Comparison of ENCODE assay signal across 16 cellular contexts in the genomic region with DNA sequence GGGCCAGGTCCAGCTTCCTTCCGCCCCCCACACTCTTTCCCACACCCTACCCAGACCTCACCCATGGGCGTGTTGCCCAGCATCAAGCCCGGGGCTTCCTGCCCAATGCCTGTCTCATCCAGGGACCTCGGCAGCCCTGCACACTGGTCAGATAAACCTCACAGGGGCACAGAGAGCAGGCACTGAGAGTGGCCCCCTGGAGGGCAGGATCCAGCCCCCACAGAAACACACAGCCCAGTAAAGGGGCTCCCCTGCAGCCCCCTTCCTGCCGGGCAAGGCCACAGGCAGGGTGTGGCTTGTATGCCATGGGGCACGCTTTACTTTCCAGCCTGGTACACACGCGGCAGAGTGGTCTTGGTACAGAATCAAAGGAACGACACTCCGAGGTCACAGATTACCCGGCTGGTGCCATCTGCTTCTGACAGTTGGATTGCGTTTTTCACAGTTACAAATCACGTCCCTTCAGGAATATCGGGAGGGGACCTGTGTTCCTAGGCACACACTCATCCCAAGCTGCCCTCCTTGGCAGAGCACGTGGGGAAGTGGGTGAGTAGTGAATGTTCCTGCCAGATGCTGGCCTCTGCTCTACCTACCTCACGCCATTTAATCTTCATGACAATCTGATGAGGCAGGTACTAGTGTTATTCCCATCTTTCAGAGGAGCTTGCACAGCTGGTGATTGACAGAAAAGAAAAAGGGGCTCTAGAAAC. TPM values are rescaled to one million over a fixed set of nuclear protein-coding genes. Genes with fewer than 3 reads are reported as not detected.
DNase-seq lines count a peak whose midpoint lies in the region; ATAC-seq lines count a peak whose summit lies in the region.
"Had no signal": no experiment of that assay in that cellular context is flagged by ENCODE, and none has a peak within 500 bp of the region (broad histone marks: within the 10 kb centered on the region; RNA-seq: fewer than 3 reads in every experiment).

No MANE protein-coding gene starts in this region.

- ATAC-seq in activated CD8-positive, alpha-beta T cell treated with anti-CD3 and anti-CD28 coated beads, Interleukin-2, amount 10 ng/mL, durations not matched to agents 7 days and 5 days, result peak; percentile 5
- peak in 1 of 2 donors; percentile 5 for ATAC-seq in naive thymus-derived CD8-positive, alpha-beta T cell
- no peak for ATAC-seq in GM18858 (IDR thresholded peaks at IDR 0.05; ENCODE audit: unreplicated experiment)
- ATAC-seq in GM21529 (IDR thresholded peaks at IDR 0.05; ENCODE audit: unreplicated experiment), result no peak
- ATAC-seq: HepG2 had no signal

- POLR2A ChIA-PET in activated CD8-positive, alpha-beta T cell treated with anti-CD3 and anti-CD28 coated beads, Interleukin-2, amount 10 ng/mL, durations not matched to agents 7 days and 5 days (lab: Charles Lee), result interaction anchor here (0.8 to 3.3 kb wide), 11 partner anchors 9 to 167 kb away, joined by 3 to 31 read pairs (median 5); partner anchors contain the start of gene VPS37C
- POLR2A ChIA-PET in naive thymus-derived CD8-positive, alpha-beta T cell (lab: Charles Lee), result interaction anchor here (0.6 to 6.7 kb wide), 18 partner anchors 9 to 102 kb away, joined by 3 to 85 read pairs (median 16); partner anchors contain the start of gene CD5

- DNase-seq in activated CD4-positive, alpha-beta T cell treated with anti-CD3 and anti-CD28 coated beads, Interleukin-2, amount 10 ng/mL, durations not matched to agents 24 days and 14 days, result peak; percentile 73
- DNase-seq in activated CD4-positive, alpha-beta T cell treated with anti-CD3 and anti-CD28 coated beads for 4 hours, result no peak
- DNase-seq in NCI-H1694 (lab: John Stamatoyannopoulos, UW) (peak; percentile 65), nucleus accumbens (lab: John Stamatoyannopoulos, UW) (no peak)
- DNase-seq in activated CD8-positive, alpha-beta T cell treated with anti-CD3 and anti-CD28 coated beads, Interleukin-2, amount 10 ng/mL, durations not matched to agents 7 days and 5 days, result no peak
- DNase-seq in naive thymus-derived CD8-positive, alpha-beta T cell, result no peak
- DNase-seq: NCI-H1092 treated with DMSO at 0.1 percent for 48 hours, NCI-H446, thyroid gland had no signal

- CTCF ChIA-PET in activated CD8-positive, alpha-beta T cell treated with anti-CD3 and anti-CD28 coated beads, Interleukin-2, amount 10 ng/mL, durations not matched to agents 7 days and 5 days (lab: Charles Lee), result interaction anchor here (0.7 to 4.8 kb wide), 18 partner anchors 9 to 113 kb away, joined by 3 to 39 read pairs (median 8); partner anchors contain the start of genes CD5 and CD6

- no peaks in the 10 kb centered on the region for H3K27me3 Mint-ChIP-seq in activated CD4-positive, alpha-beta T cell treated with anti-CD3 and anti-CD28 coated beads, Interleukin-2, amount 10 ng/mL, durations not matched to agents 24 days and 14 days
- H3K27me3 Mint-ChIP-seq in activated CD8-positive, alpha-beta T cell treated with anti-CD3 and anti-CD28 coated beads, Interleukin-2, amount 10 ng/mL, durations not matched to agents 7 days and 5 days (ENCODE audit: low read depth), result no peaks in the 10 kb centered on the region
- no peaks in the 10 kb centered on the region for H3K27me3 Mint-ChIP-seq in naive thymus-derived CD8-positive, alpha-beta T cell

- peaks cover 51% of the 10 kb centered on the region for H3K36me3 Mint-ChIP-seq in activated CD4-positive, alpha-beta T cell treated with anti-CD3 and anti-CD28 coated beads, Interleukin-2, amount 10 ng/mL, durations not matched to agents 24 days and 14 days (ENCODE audit: low read depth)
- peaks cover 4% of the 10 kb centered on the region for H3K36me3 Mint-ChIP-seq in activated CD8-positive, alpha-beta T cell treated with anti-CD3 and anti-CD28 coated beads, Interleukin-2, amount 10 ng/mL, durations not matched to agents 7 days and 5 days (ENCODE audit: low read depth)
- no peaks in the 10 kb centered on the region for H3K36me3 Mint-ChIP-seq in naive thymus-derived CD8-positive, alpha-beta T cell
- H3K36me3 Mint-ChIP-seq: mesothelial cell of epicardium had no signal

- intact Hi-C loops in activated CD4-positive, alpha-beta T cell treated with anti-CD3 and anti-CD28 coated beads, Interleukin-2, amount 10 ng/mL, durations not matched to agents 24 days and 14 days (cut with micrococcal nuclease), result loop anchor here (2.0 to 5.0 kb wide), 6 partner anchors 22 to 105 kb away; no protein-coding TSS in a partner anchor

- peaks cover 5% of the 10 kb centered on the region for H3K9me3 Mint-ChIP-seq in activated CD4-positive, alpha-beta T cell treated with anti-CD3 and anti-CD28 coated beads, Interleukin-2, amount 10 ng/mL, durations not matched to agents 24 days and 14 days
- peaks cover 4% of the 10 kb centered on the region for H3K9me3 Mint-ChIP-seq in activated CD8-positive, alpha-beta T cell treated with anti-CD3 and anti-CD28 coated beads, Interleukin-2, amount 10 ng/mL, durations not matched to agents 7 days and 5 days (ENCODE audit: insufficient read depth)
- H3K9me3 Mint-ChIP-seq in naive thymus-derived CD8-positive, alpha-beta T cell, result no peaks in the 10 kb centered on the region

- H3K4me1 Mint-ChIP-seq in activated CD4-positive, alpha-beta T cell treated with anti-CD3 and anti-CD28 coated beads, Interleukin-2, amount 10 ng/mL, durations not matched to agents 24 days and 14 days, result peaks cover 63% of the 10 kb centered on the region
- peaks cover 67% of the 10 kb centered on the region for H3K4me1 Mint-ChIP-seq in activated CD8-positive, alpha-beta T cell treated with anti-CD3 and anti-CD28 coated beads, Interleukin-2, amount 10 ng/mL, durations not matched to agents 7 days and 5 days (ENCODE audit: low read depth)
- peaks cover 40 to 67% (median 64%) of the 10 kb centered on the region in 4 donors for H3K4me1 Mint-ChIP-seq in naive thymus-derived CD8-positive, alpha-beta T cell
- H3K4me1 Mint-ChIP-seq: mesothelial cell of epicardium had no signal

- peak overlapping the region; percentile 97 for H3K27ac Mint-ChIP-seq in activated CD4-positive, alpha-beta T cell treated with anti-CD3 and anti-CD28 coated beads, Interleukin-2, amount 10 ng/mL, durations not matched to agents 24 days and 14 days
- H3K27ac Mint-ChIP-seq in activated CD8-positive, alpha-beta T cell treated with anti-CD3 and anti-CD28 coated beads, Interleukin-2, amount 10 ng/mL, durations not matched to agents 7 days and 5 days, result peak overlapping the region; percentile 96
- H3K27ac Mint-ChIP-seq in naive thymus-derived CD8-positive, alpha-beta T cell, result peak overlapping the region; percentile 90 to 99 (median 96)
- H3K27ac Mint-ChIP-seq: mesothelial cell of epicardium had no signal

- peak overlapping the region; percentile 83 for H3K4me3 Mint-ChIP-seq in activated CD4-positive, alpha-beta T cell treated with anti-CD3 and anti-CD28 coated beads, Interleukin-2, amount 10 ng/mL, durations not matched to agents 24 days and 14 days
- H3K4me3 Mint-ChIP-seq in activated CD8-positive, alpha-beta T cell treated with anti-CD3 and anti-CD28 coated beads, Interleukin-2, amount 10 ng/mL, durations not matched to agents 7 days and 5 days, result peak overlapping the region; percentile 71
- peak overlapping the region; percentile 31 to 91 (median 80) for H3K4me3 Mint-ChIP-seq in naive thymus-derived CD8-positive, alpha-beta T cell
- H3K4me3 Mint-ChIP-seq: mesothelial cell of epicardium had no signal

RNA-seq across cellular contexts. Expression of gene CD5, which starts 20.0 kb away (rescaled TPM):
- total RNA-seq in activated CD4-positive, alpha-beta T cell treated with anti-CD3 and anti-CD28 coated beads, Interleukin-2, amount 10 ng/mL, durations not matched to agents 24 days and 14 days, result 368 and 385 TPM in 2 replicates
- total RNA-seq in activated CD8-positive, alpha-beta T cell treated with anti-CD3 and anti-CD28 coated beads, Interleukin-2, amount 10 ng/mL, durations not matched to agents 7 days and 5 days, result 100 to 1,000 TPM; 252 to 274 TPM
- total RNA-seq in naive thymus-derived CD8-positive, alpha-beta T cell, result 100 to 1,000 TPM; 165 to 174 TPM
- polyA plus RNA-seq in naive thymus-derived CD8-positive, alpha-beta T cell, result 100 to 1,000 TPM; 136 to 227 (median 192) TPM
- total RNA-seq: A673, bronchial epithelial cell, frontal cortex, HepG2, mesothelial cell of epicardium had no signal
- polyA plus RNA-seq: HepG2 had no signal

Comparison
In these comparisons a context has a peak if more than half of its experiments do, and no peak if none do; other contexts are left out.
1. DNase-seq: peak in activated CD4-positive, alpha-beta T cell treated with anti-CD3 and anti-CD28 coated beads, Interleukin-2, amount 10 ng/mL, durations not matched to agents 24 days and 14 days (single experiment) and NCI-H1694 (single experiment); none in activated CD4-positive, alpha-beta T cell treated with anti-CD3 and anti-CD28 coated beads for 4 hours (0 of 2), activated CD8-positive, alpha-beta T cell treated with anti-CD3 and anti-CD28 coated beads, Interleukin-2, amount 10 ng/mL, durations not matched to agents 7 days and 5 days (single experiment), naive thymus-derived CD8-positive, alpha-beta T cell (0 of 10) and nucleus accumbens (0 of 56).
2. Peak in every context shown above with its lines, with median percentiles within 50 percentile points of each other: H3K27ac Mint-ChIP-seq and H3K4me3 Mint-ChIP-seq.